14 cellular contexts compared by ENCODE assay signal in genomic region chr17:17506893-17507464, GRCh38. TPM values are rescaled to one million over a fixed set of nuclear protein-coding genes. Genes with fewer than 3 reads are reported as not detected.
A peak's percentile ranks its signal among the peaks of the same experiment; 100 is the strongest.
DNase-seq lines count a peak whose midpoint lies in the region; ATAC-seq, FAIRE-seq and TF ChIP-seq lines count a peak whose summit lies in the region.
"Had no signal": no experiment of that assay in that cellular context is flagged by ENCODE, and none has a peak within 500 bp of the region (broad histone marks: within the 10 kb centered on the region; RNA-seq: fewer than 3 reads in every experiment).

No MANE protein-coding gene starts in this region.

- no peak overlapping the region for H3K27ac Mint-ChIP-seq in progenitor cell of endocrine pancreas
- H3K27ac Mint-ChIP-seq: activated naive CD4-positive, alpha-beta T cell treated with anti-CD3 and anti-CD28 coated beads, Interleukin-2, amount 50 U/mL, for 72 hours; stimulated activated naive B cell treated with anti-CD40 and anti-IgM and Interleukin-4, amounts not matched to agents 10 μg/mL and 1 μg/mL and 100 μg/mL, for 72 hours had no signal

- no peak overlapping the region for H3K4me3 ChIP-seq in prostate gland

- H3K27me3 Mint-ChIP-seq in progenitor cell of endocrine pancreas = peaks cover 4% of the 10 kb centered on the region

- H3K36me3 ChIP-seq in prostate gland = no peaks in the 10 kb centered on the region

- peak; percentile 74 to 78 for ATAC-seq in left cardiac atrium
- ATAC-seq: activated naive CD4-positive, alpha-beta T cell treated with anti-CD3 and anti-CD28 coated beads, Interleukin-2, amount 50 U/mL, for 72 hours; stimulated activated naive B cell treated with anti-CD40 and anti-IgM and Interleukin-4, amounts not matched to agents 10 μg/mL and 1 μg/mL and 100 μg/mL, for 72 hours had no signal

- no peaks in the 10 kb centered on the region for H3K9me3 Mint-ChIP-seq in progenitor cell of endocrine pancreas (ENCODE audit: low read depth)
- H3K9me3 Mint-ChIP-seq: activated naive CD4-positive, alpha-beta T cell treated with anti-CD3 and anti-CD28 coated beads, Interleukin-2, amount 50 U/mL, for 72 hours; stimulated activated naive B cell treated with anti-CD40 and anti-IgM and Interleukin-4, amounts not matched to agents 10 μg/mL and 1 μg/mL and 100 μg/mL, for 72 hours had no signal

- FAIRE-seq in GM12892 (lab: Jason Lieb, UNC) = no peak
- FAIRE-seq: colon, keratinocyte, RCC 7860 had no signal

- no peak for TF ChIP-seq POLR2A in prostate gland (IDR thresholded peaks at IDR 0.05)
- no peak for TF ChIP-seq POLR2A in GM12892 (IDR thresholded peaks at IDR 0.05; ENCODE audit: low read depth, low read length)

- TF ChIP-seq CTCF in prostate gland (IDR thresholded peaks at IDR 0.05) = no peak
- no peak for TF ChIP-seq CTCF in progenitor cell of endocrine pancreas (IDR thresholded peaks at IDR 0.05; ENCODE audit: unreplicated experiment)

- H3K4me3 Mint-ChIP-seq in progenitor cell of endocrine pancreas (ENCODE audit: low read depth) = no peak overlapping the region
- H3K4me3 Mint-ChIP-seq: stimulated activated naive B cell treated with anti-CD40 and anti-IgM and Interleukin-4, amounts not matched to agents 10 μg/mL and 1 μg/mL and 100 μg/mL, for 72 hours had no signal

- H3K36me3 Mint-ChIP-seq in progenitor cell of endocrine pancreas (ENCODE audit: insufficient read depth) = no peaks in the 10 kb centered on the region
- H3K36me3 Mint-ChIP-seq: activated naive CD4-positive, alpha-beta T cell treated with anti-CD3 and anti-CD28 coated beads, Interleukin-2, amount 50 U/mL, for 72 hours; stimulated activated naive B cell treated with anti-CD40 and anti-IgM and Interleukin-4, amounts not matched to agents 10 μg/mL and 1 μg/mL and 100 μg/mL, for 72 hours had no signal

- H3K9me3 ChIP-seq in prostate gland = no peaks in the 10 kb centered on the region

- in situ Hi-C loops in G401 (cut with HindIII; ENCODE audit: low sequenced_read_pairs) = no loop called here

- intact Hi-C loops in left cardiac atrium (cut with DNase I) (no loop called here), prostate gland (cut with DNase I) (loop anchor here (10.0 kb wide), 1 partner anchor 108 kb away; no protein-coding TSS in a partner anchor)

- H3K27ac ChIP-seq in prostate gland = peak overlapping the region; percentile 49 to 58

- WGBS in prostate gland = 62% methylated on average over 13 of the region's 17 CpGs

- no peaks in the 10 kb centered on the region for H3K27me3 ChIP-seq in prostate gland (replicated peaks; ENCODE audit: insufficient read depth)

- no peaks in the 10 kb centered on the region for H3K4me1 Mint-ChIP-seq in progenitor cell of endocrine pancreas (ENCODE audit: low read depth)

- DNase-seq in G401 (ENCODE audit: low spot score) = peak; percentile 69
- DNase-seq in RPMI7951 (ENCODE audit: low read depth) = peak; percentile 67
- peak; percentile 82 for DNase-seq in left cardiac atrium
- DNase-seq in prostate gland (ENCODE audit: low spot score) = no peak
- no peak for DNase-seq in GM12892 (ENCODE audit: insufficient read length)
- no peak for DNase-seq in stimulated activated CD4-positive, alpha-beta T cell treated with anti-CD3 and anti-CD28 coated beads, Interleukin-12 subunit alpha, Interleukin-12 subunit beta, amount 100 ng/mL, for 4 hours
- DNase-seq in OCI-M2 (lab: John Stamatoyannopoulos, UW; ENCODE audit: unreplicated experiment) = no peak
- no peak for DNase-seq in progenitor cell of endocrine pancreas (ENCODE audit: low spot score, unreplicated experiment)
- DNase-seq: stimulated activated CD4-positive, alpha-beta T cell treated with anti-CD3 and anti-CD28 coated beads, Interleukin-1b, Interleukin-23, amount 100 ng/mL, for 48 hours; stimulated activated naive B cell treated with anti-CD40 and anti-IgM and Interleukin-4, amounts not matched to agents 10 μg/mL and 1 μg/mL and 100 μg/mL, for 72 hours had no signal

- peaks cover 4% of the 10 kb centered on the region for H3K4me1 ChIP-seq in prostate gland (replicated peaks)

RNA-seq across cellular contexts. Expression of gene RASD1, which starts 10.8 kb away (rescaled TPM):
- not detected in 2 replicates for total RNA-seq in G401 (2014; rRNA removed; shearing (Covaris generic))
- not detected in 2 replicates for total RNA-seq in RPMI7951 (2014; rRNA removed; shearing (Covaris generic))
- total RNA-seq in left cardiac atrium (10 to 100 TPM; 35.3 to 55.1 TPM), prostate gland (100 to 1,000 TPM; 124 to 175 TPM), progenitor cell of endocrine pancreas (4.6 and 5.6 TPM in 2 replicates)
- polyA plus RNA-seq in GM12892 (2012; ENCODE audit: missing spikeins) = not detected

RNA-seq across cellular contexts. Expression of gene MED9, which starts 30.2 kb away (rescaled TPM):
- 16.4 and 21.1 TPM in 2 replicates for total RNA-seq in G401 (2014; rRNA removed; shearing (Covaris generic))
- total RNA-seq in RPMI7951 (2014; rRNA removed; shearing (Covaris generic)) = 7.6 and 9.6 TPM in 2 replicates
- total RNA-seq in left cardiac atrium (10 to 100 TPM; 26.8 to 35.1 TPM), prostate gland (10 to 100 TPM; 27.8 to 31.7 TPM), progenitor cell of endocrine pancreas (17.0 and 17.7 TPM in 2 replicates)
- 9.0 TPM for polyA plus RNA-seq in GM12892 (2012; ENCODE audit: missing spikeins)

Comparison
In these comparisons a context has a peak if more than half of its experiments do, and no peak if none do; other contexts are left out.
1. DNase-seq: peak in G401 (single experiment), RPMI7951 (single experiment) and left cardiac atrium (single experiment); none in prostate gland (single experiment), GM12892 (single experiment), stimulated activated CD4-positive, alpha-beta T cell treated with anti-CD3 and anti-CD28 coated beads, Interleukin-12 subunit alpha, Interleukin-12 subunit beta, amount 100 ng/mL, for 4 hours (single experiment), OCI-M2 (single experiment) and progenitor cell of endocrine pancreas (single experiment).